Comparison of ENCODE assay signal across 1 cellular context in genomic region chr9:137129456-137130175, GRCh38.
TF ChIP-seq lines count a peak whose summit lies in the region.

No MANE protein-coding gene starts in this region.

TF ChIP-seq in K562, 482 proteins besides CTCF, POLR2A, EP300 and RAD21 (continued from another document and continues in another):
- TF ChIP-seq ZNF124 (CRISPR knock-in tag; IDR thresholded peaks at IDR 0.05) (no peak), HDAC6 (IDR thresholded peaks at IDR 0.05; ENCODE audit: low read depth, low read length) (no peak), RFX5 (IDR thresholded peaks at IDR 0.05; ENCODE audit: low read depth, low read length) (no peak), ETV6 (IDR thresholded peaks at IDR 0.05; ENCODE audit: borderline replicate concordance in 1 of 2, low read depth in 2 of 2, low read length in 1 of 2) (no peak), ETV6 (CRISPR knock-in tag; IDR thresholded peaks at IDR 0.05; ENCODE audit: borderline replicate concordance) (no peak), ELF1 (tag; IDR thresholded peaks at IDR 0.05) (no peak), SMARCA4 (IDR thresholded peaks at IDR 0.05) (no peak), ZBTB5 (IDR thresholded peaks at IDR 0.05) (no peak), ZNF175 (CRISPR knock-in tag; IDR thresholded peaks at IDR 0.05; ENCODE audit: low read depth) (0 out of 2 replicates have a peak, but pooled peaks have one; percentile 24), SIN3A (IDR thresholded peaks at IDR 0.05; ENCODE audit: borderline replicate concordance in 2 of 2, control insufficient read depth in 1 of 2, low read depth in 2 of 2, low read length in 2 of 2) (peak; percentile 51 to 64; a peak in 2 of 4 replicates), CEBPG (CRISPR knock-in tag; IDR thresholded peaks at IDR 0.05) (0 out of 2 replicates have a peak, but pooled peaks have one; percentile 25), CEBPG (tag; conservative IDR thresholded peaks at IDR 0.05 in 1 of 2, IDR thresholded peaks at IDR 0.05 in 1 of 2) (no peak), WHSC1 (IDR thresholded peaks at IDR 0.05; ENCODE audit: low read length) (no peak), TFAP4 (CRISPR knock-in tag; IDR thresholded peaks at IDR 0.05; ENCODE audit: borderline replicate concordance) (peak; percentile 63; the same call in 1 of the 2 replicates), ZNF512 (tag; IDR thresholded peaks at IDR 0.05) (no peak), ELF4 (CRISPR knock-in tag; IDR thresholded peaks at IDR 0.05) (0 out of 2 replicates have a peak, but pooled peaks have one; percentile 27), ZNF277 (CRISPR knock-in tag; IDR thresholded peaks at IDR 0.05; ENCODE audit: borderline replicate concordance) (no peak), ZFX (CRISPR knock-in tag; IDR thresholded peaks at IDR 0.05) (peak; percentile 39; the same call in 1 of the 2 replicates), TOE1 (IDR thresholded peaks at IDR 0.05; ENCODE audit: borderline replicate concordance) (no peak), TOE1 (CRISPR knock-in tag; IDR thresholded peaks at IDR 0.05; ENCODE audit: borderline replicate concordance, low read depth) (no peak), TSHZ1 (CRISPR knock-in tag; IDR thresholded peaks at IDR 0.05) (no peak), ZBTB12 (CRISPR knock-in tag; IDR thresholded peaks at IDR 0.05) (no peak), KDM1A (IDR thresholded peaks at IDR 0.05) (no peak), BRD4 (IDR thresholded peaks at IDR 0.05) (no peak), ZNF232 (CRISPR knock-in tag; IDR thresholded peaks at IDR 0.05) (no peak), NFIC (IDR thresholded peaks at IDR 0.05) (no peak), SMARCB1 (IDR thresholded peaks at IDR 0.05; ENCODE audit: insufficient read length, low read depth) (no peak), FIP1L1 (IDR thresholded peaks at IDR 0.05; ENCODE audit: low read depth, low read length, poor library complexity, severe bottlenecking) (peak; percentile 13), FOXK2 (conservative IDR thresholded peaks at IDR 0.05 in 1 of 2, IDR thresholded peaks at IDR 0.05 in 1 of 2; ENCODE audit: low read depth in 2 of 2) (peak in 1 of 2 experiments; percentile 16; a peak in 1 of 4 replicates), CTCFL (IDR thresholded peaks at IDR 0.05; ENCODE audit: borderline replicate concordance, insufficient read depth, low read depth, low read length, poor library complexity, severe bottlenecking) (peak; percentile 56), ZNF253 (CRISPR knock-in tag; conservative IDR thresholded peaks at IDR 0.05) (no peak), MCM3 (IDR thresholded peaks at IDR 0.05) (no peak), USF1 (CRISPR knock-in tag; IDR thresholded peaks at IDR 0.05) (0 out of 2 replicates have a peak, but pooled peaks have one; percentile 7), RBM25 (IDR thresholded peaks at IDR 0.05; ENCODE audit: low read depth, low read length, severe bottlenecking) (peak; percentile 53), ZBTB9 (CRISPR knock-in tag; IDR thresholded peaks at IDR 0.05) (no peak), EZH2 (IDR thresholded peaks at IDR 0.05; ENCODE audit: borderline replicate concordance, low read depth, low read length) (no peak), DMBX1 (CRISPR knock-in tag; IDR thresholded peaks at IDR 0.05; ENCODE audit: borderline replicate concordance) (no peak), AFF4 (CRISPR knock-in tag; IDR thresholded peaks at IDR 0.05) (peak; percentile 43; the same call in 1 of the 2 replicates), MEF2D (tag; conservative IDR thresholded peaks at IDR 0.05; ENCODE audit: low read depth) (no peak), SETDB1 (IDR thresholded peaks at IDR 0.05; ENCODE audit: low read length) (no peak), TEAD1 (CRISPR knock-in tag; IDR thresholded peaks at IDR 0.05) (no peak; a peak in 1 of 4 replicates), ZNF785 (CRISPR knock-in tag; IDR thresholded peaks at IDR 0.05) (no peak), PHF21A (IDR thresholded peaks at IDR 0.05; ENCODE audit: borderline replicate concordance, low read depth) (no peak), ZNF184 (CRISPR knock-in tag; IDR thresholded peaks at IDR 0.05) (no peak), POU5F1 (IDR thresholded peaks at IDR 0.05; ENCODE audit: borderline replicate concordance, low read depth, low read length, partially characterized antibody) (no peak)
